ENCODE assay signal across 11 cellular contexts in the genomic region with DNA sequence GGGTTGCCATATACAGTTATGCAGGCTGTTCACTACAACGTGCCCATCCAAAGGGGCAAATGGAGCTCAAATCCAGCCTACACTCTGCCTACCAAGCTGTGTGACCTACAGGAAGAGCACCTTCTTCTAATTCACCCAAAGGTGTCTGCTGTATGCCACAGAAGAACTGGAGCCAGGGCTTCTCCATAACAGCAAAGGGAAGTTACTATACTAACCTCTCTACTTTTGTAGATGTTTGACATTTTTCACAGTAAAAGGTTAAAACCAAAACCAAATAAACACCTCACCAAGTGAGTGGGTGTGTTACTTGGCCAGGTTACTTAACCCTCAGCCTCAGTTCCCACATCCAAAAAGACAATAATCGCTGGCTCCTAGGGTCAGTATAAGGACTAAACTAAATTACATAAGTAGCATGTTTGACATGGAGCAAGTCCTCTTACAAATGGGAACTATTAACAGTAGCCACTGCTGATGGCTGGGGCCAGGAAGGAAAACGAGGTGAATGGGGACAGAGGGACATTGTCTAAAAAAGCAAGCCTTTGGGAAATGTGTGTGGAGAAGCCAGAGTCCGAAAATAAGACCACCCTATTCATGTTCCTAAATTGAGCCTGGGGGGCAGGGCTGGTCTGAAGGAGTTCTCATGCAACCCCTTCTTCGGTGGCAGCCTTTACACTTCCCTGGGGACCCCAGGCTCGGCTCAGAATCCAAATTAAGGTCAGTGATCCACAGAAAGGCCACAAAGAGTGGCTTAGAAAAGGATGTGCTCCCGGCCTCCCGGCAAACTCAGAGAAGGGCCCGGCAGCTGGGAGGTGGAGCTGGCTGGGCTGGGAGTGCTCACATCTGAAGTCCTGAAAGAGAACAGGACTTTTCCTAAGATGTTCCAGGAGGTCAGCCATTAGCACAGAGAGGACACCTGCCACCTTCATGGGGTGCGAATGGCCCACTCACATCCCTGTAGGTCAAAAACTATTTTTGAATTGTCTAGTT. TPM values are rescaled to one million over a fixed set of nuclear protein-coding genes. Genes with fewer than 3 reads are reported as not detected.
DNase-seq lines count a peak whose midpoint lies in the region; ATAC-seq and TF ChIP-seq lines count a peak whose summit lies in the region.
"Had no signal": no experiment of that assay in that cellular context is flagged by ENCODE, and none has a peak within 500 bp of the region (broad histone marks: within the 10 kb centered on the region; RNA-seq: fewer than 3 reads in every experiment).

No MANE protein-coding gene starts in this region.

- H3K4me1 Mint-ChIP-seq in stimulated activated memory B cell treated with anti-CD40 and anti-IgM and Interleukin-4, amounts not matched to agents 10 μg/mL and 1 μg/mL and 100 μg/mL, for 72 hours, result peaks cover 44% of the 10 kb centered on the region
- peaks cover 16% of the 10 kb centered on the region for H3K4me1 Mint-ChIP-seq in stimulated activated effector memory CD8-positive, alpha-beta T cell treated with anti-CD3 and anti-CD28 coated beads, Interleukin-12 subunit alpha, Interleukin-12 subunit beta, amount 100 ng/mL, for 72 hours

- H3K4me3 ChIP-seq in HCT116 (replicated peaks in 1 of 2; ENCODE audit: low read depth in 1 of 2, low read length in 2 of 2) (no peak overlapping the region), SK-N-MC (no peak overlapping the region)

- peak overlapping the region; percentile 71 for H3K4me2 ChIP-seq in HCT116 (ENCODE audit: low read length)

- RAD21 ChIA-PET in HCT116 (lab: Charles Lee; ENCODE audit: low non-redundant PET in 1 of 2, low total read pairs in 2 of 2, uncharacterized antibody in 2 of 2, unreplicated experiment in 2 of 2), result interaction anchor here in 1 of 2 experiments (1.4 kb wide), 1 partner anchor 11 kb away, joined by 3 read pairs; no protein-coding TSS in a partner anchor

- H3K9me2 ChIP-seq in HCT116 (ENCODE audit: insufficient read depth), result no peaks in the 10 kb centered on the region

- no peaks in the 10 kb centered on the region for H4K20me1 ChIP-seq in HCT116 (ENCODE audit: insufficient read depth)

- no peaks in the 10 kb centered on the region for H3K27me3 ChIP-seq in HCT116 (ENCODE audit: insufficient read depth, low read length)
- H3K27me3 ChIP-seq: brain microvascular endothelial cell had no signal

- no peak for TF ChIP-seq RAD21 in HCT116 (IDR thresholded peaks at IDR 0.05; ENCODE audit: low read depth)

- H3K36me3 ChIP-seq in HCT116 (ENCODE audit: control insufficient read depth in 1 of 2, insufficient read depth in 2 of 2, low read length in 2 of 2) (no peaks in the 10 kb centered on the region), SK-N-MC (ENCODE audit: insufficient read depth, low read length) (no peaks in the 10 kb centered on the region)
- H3K36me3 ChIP-seq: brain microvascular endothelial cell had no signal

- CTCF ChIA-PET in HCT116 (lab: Charles Lee), result interaction anchor here (2.4 kb wide), 1 partner anchor 12 kb away, joined by 10 read pairs; a partner anchor contains a TSS

- H3K27ac Mint-ChIP-seq in stimulated activated memory B cell treated with anti-CD40 and anti-IgM and Interleukin-4, amounts not matched to agents 10 μg/mL and 1 μg/mL and 100 μg/mL, for 72 hours, result no peak overlapping the region
- no peak overlapping the region for H3K27ac Mint-ChIP-seq in stimulated activated effector memory CD8-positive, alpha-beta T cell treated with anti-CD3 and anti-CD28 coated beads, Interleukin-12 subunit alpha, Interleukin-12 subunit beta, amount 100 ng/mL, for 72 hours
- H3K27ac Mint-ChIP-seq: natural killer cell had no signal

- H3K27me3 Mint-ChIP-seq in stimulated activated memory B cell treated with anti-CD40 and anti-IgM and Interleukin-4, amounts not matched to agents 10 μg/mL and 1 μg/mL and 100 μg/mL, for 72 hours, result peaks cover 50% of the 10 kb centered on the region

- ATAC-seq in HCT116, result no peak
- peak; percentile 7 for ATAC-seq in stimulated activated memory B cell treated with anti-CD40 and anti-IgM and Interleukin-4, amounts not matched to agents 10 μg/mL and 1 μg/mL and 100 μg/mL, for 72 hours
- ATAC-seq in HG02571 (IDR thresholded peaks at IDR 0.05; ENCODE audit: unreplicated experiment), result no peak
- ATAC-seq in GM19324 (IDR thresholded peaks at IDR 0.05; ENCODE audit: low FRiP score, unreplicated experiment), result no peak
- ATAC-seq in stimulated activated effector memory CD8-positive, alpha-beta T cell treated with anti-CD3 and anti-CD28 coated beads, Interleukin-12 subunit alpha, Interleukin-12 subunit beta, amount 100 ng/mL, for 72 hours, result no peak
- ATAC-seq: natural killer cell had no signal

- TF ChIP-seq CTCF in HCT116 (IDR thresholded peaks at IDR 0.05 in 2 of 3, conservative IDR thresholded peaks at IDR 0.05 in 1 of 3; ENCODE audit: borderline replicate concordance in 1 of 3, insufficient read depth in 1 of 3, low read depth in 2 of 3, low read length in 2 of 3), result no peak

- POLR2A ChIA-PET in HCT116 (lab: Charles Lee), result interaction anchor here (1.1 to 2.1 kb wide), 3 partner anchors 9 to 92 kb away, joined by 3 to 10 read pairs (median 5); a partner anchor contains a TSS

- no peaks in the 10 kb centered on the region for H3K36me3 Mint-ChIP-seq in stimulated activated memory B cell treated with anti-CD40 and anti-IgM and Interleukin-4, amounts not matched to agents 10 μg/mL and 1 μg/mL and 100 μg/mL, for 72 hours
- no peaks in the 10 kb centered on the region for H3K36me3 Mint-ChIP-seq in stimulated activated effector memory CD8-positive, alpha-beta T cell treated with anti-CD3 and anti-CD28 coated beads, Interleukin-12 subunit alpha, Interleukin-12 subunit beta, amount 100 ng/mL, for 72 hours
- H3K36me3 Mint-ChIP-seq: natural killer cell had no signal

- no peak for TF ChIP-seq POLR2A in HCT116 (IDR thresholded peaks at IDR 0.05; ENCODE audit: borderline replicate concordance, extremely low read depth, insufficient read depth, insufficient read length)

- H3K79me2 ChIP-seq in HCT116 (ENCODE audit: insufficient read depth, low read length), result peaks cover 91% of the 10 kb centered on the region

- peaks cover 81 to 96% of the 10 kb centered on the region in 2 experiments for H3K4me1 ChIP-seq in HCT116 (ENCODE audit: control insufficient read depth in 1 of 2, insufficient read depth in 2 of 2, low read length in 2 of 2)

- no peak overlapping the region for H3K4me3 Mint-ChIP-seq in stimulated activated memory B cell treated with anti-CD40 and anti-IgM and Interleukin-4, amounts not matched to agents 10 μg/mL and 1 μg/mL and 100 μg/mL, for 72 hours
- no peak overlapping the region for H3K4me3 Mint-ChIP-seq in stimulated activated effector memory CD8-positive, alpha-beta T cell treated with anti-CD3 and anti-CD28 coated beads, Interleukin-12 subunit alpha, Interleukin-12 subunit beta, amount 100 ng/mL, for 72 hours
- H3K4me3 Mint-ChIP-seq: natural killer cell had no signal

- no peaks in the 10 kb centered on the region for H3K9me3 Mint-ChIP-seq in stimulated activated memory B cell treated with anti-CD40 and anti-IgM and Interleukin-4, amounts not matched to agents 10 μg/mL and 1 μg/mL and 100 μg/mL, for 72 hours
- no peaks in the 10 kb centered on the region for H3K9me3 Mint-ChIP-seq in stimulated activated effector memory CD8-positive, alpha-beta T cell treated with anti-CD3 and anti-CD28 coated beads, Interleukin-12 subunit alpha, Interleukin-12 subunit beta, amount 100 ng/mL, for 72 hours
- H3K9me3 Mint-ChIP-seq: natural killer cell had no signal

- H3K9me3 ChIP-seq in HCT116 (ENCODE audit: control insufficient read depth in 1 of 2, insufficient read depth in 1 of 2, low read depth in 1 of 2, low read length in 2 of 2) (no peaks in the 10 kb centered on the region), SK-N-MC (ENCODE audit: low read depth, low read length) (no peaks in the 10 kb centered on the region)
- H3K9me3 ChIP-seq: Caco-2 had no signal

- intact Hi-C loops in HCT116 (cut with micrococcal nuclease), result no loop called here

- DNase-seq in HCT116 (ENCODE audit: low read depth, low spot score), result no peak
- no peak for DNase-seq in SK-N-MC (ENCODE audit: low read depth, low spot score)
- peak; percentile 41 for DNase-seq in medulla oblongata (ENCODE audit: extremely low spot score)
- no peak for DNase-seq in stimulated activated effector memory CD8-positive, alpha-beta T cell treated with anti-CD3 and anti-CD28 coated beads, Interleukin-12 subunit alpha, Interleukin-12 subunit beta, amount 100 ng/mL, for 72 hours (ENCODE audit: low spot score in 2 of 2)
- DNase-seq: brain microvascular endothelial cell, Caco-2, MV-4-11, natural killer cell had no signal

- H2AFZ ChIP-seq in HCT116 (ENCODE audit: low read depth, low read length, poor library complexity, severe bottlenecking), result no peak overlapping the region

- peak overlapping the region; percentile 10; the same call in 1 of the 2 replicates for H3K9ac ChIP-seq in HCT116 (ENCODE audit: low read length)
- peak overlapping the region; percentile 20 for H3K9ac ChIP-seq in SK-N-MC (ENCODE audit: insufficient read length)

- H3K27ac ChIP-seq in HCT116 (ENCODE audit: low read depth, low read length) (peak overlapping the region; percentile 71), SK-N-MC (peak overlapping the region; percentile 67)
- H3K27ac ChIP-seq: brain microvascular endothelial cell had no signal

- no TSS peak for BruUV-seq in HCT116 (replicated peaks; lab: Mats Ljungman, UMichigan)

TF ChIP-seq in HCT116, 20 proteins besides CTCF, POLR2A, EP300 and RAD21 (continues in another document):
- TF ChIP-seq, protein P1, sequence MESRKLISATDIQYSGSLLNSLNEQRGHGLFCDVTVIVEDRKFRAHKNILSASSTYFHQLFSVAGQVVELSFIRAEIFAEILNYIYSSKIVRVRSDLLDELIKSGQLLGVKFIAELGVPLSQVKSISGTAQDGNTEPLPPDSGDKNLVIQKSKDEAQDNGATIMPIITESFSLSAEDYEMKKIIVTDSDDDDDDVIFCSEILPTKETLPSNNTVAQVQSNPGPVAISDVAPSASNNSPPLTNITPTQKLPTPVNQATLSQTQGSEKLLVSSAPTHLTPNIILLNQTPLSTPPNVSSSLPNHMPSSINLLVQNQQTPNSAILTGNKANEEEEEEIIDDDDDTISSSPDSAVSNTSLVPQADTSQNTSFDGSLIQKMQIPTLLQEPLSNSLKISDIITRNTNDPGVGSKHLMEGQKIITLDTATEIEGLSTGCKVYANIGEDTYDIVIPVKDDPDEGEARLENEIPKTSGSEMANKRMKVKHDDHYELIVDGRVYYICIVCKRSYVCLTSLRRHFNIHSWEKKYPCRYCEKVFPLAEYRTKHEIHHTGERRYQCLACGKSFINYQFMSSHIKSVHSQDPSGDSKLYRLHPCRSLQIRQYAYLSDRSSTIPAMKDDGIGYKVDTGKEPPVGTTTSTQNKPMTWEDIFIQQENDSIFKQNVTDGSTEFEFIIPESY (IDR thresholded peaks at IDR 0.05; ENCODE audit: extremely low read depth, insufficient replicate concordance, low read length), result no peak
- TF ChIP-seq SRF (IDR thresholded peaks at IDR 0.05; ENCODE audit: low read depth) (no peak), TCF7L2 (IDR thresholded peaks at IDR 0.05; ENCODE audit: borderline replicate concordance, extremely low read depth, insufficient read depth, insufficient read length) (no peak)

RNA-seq across cellular contexts. Expression of a gene that starts 13.5 kb away (rescaled TPM):
- 60.2 TPM for total RNA-seq in HCT116 (2021; ENCODE audit: unreplicated experiment)
- 54.1 and 58.2 TPM in 2 replicates for polyA plus RNA-seq in HCT116 (2012)

RNA-seq across cellular contexts. Expression of a gene that starts 46.4 kb away (rescaled TPM):
- 70.2 TPM for total RNA-seq in HCT116 (2021; ENCODE audit: unreplicated experiment)
- polyA plus RNA-seq in HCT116 (2012), result 50.5 and 55.6 TPM in 2 replicates
